In genomic region chr3:53269888-53270880, GRCh38 we compare ENCODE assay signal across 8 cellular contexts. TPM values are rescaled to one million over a fixed set of nuclear protein-coding genes. Genes with fewer than 3 reads are reported as not detected.
DNase-seq lines count a peak whose midpoint lies in the region; ATAC-seq and TF ChIP-seq lines count a peak whose summit lies in the region.

No MANE protein-coding gene starts in this region.

- no peaks in the 10 kb centered on the region for H3K9me3 Mint-ChIP-seq in activated T-cell treated with anti-CD3 and anti-CD28 coated beads, Interleukin-2, amount 50 U/mL, for 24 hours

- H3K4me1 Mint-ChIP-seq in activated T-cell treated with anti-CD3 and anti-CD28 coated beads, Interleukin-2, amount 50 U/mL, for 24 hours (ENCODE audit: low read depth) = peaks cover 14% of the 10 kb centered on the region

- H3K27ac ChIP-seq in ascending aorta (peak overlapping the region; percentile 83 to 97), right cardiac atrium (ENCODE audit: low read length) (peak overlapping the region; percentile 97)

- H3K36me3 Mint-ChIP-seq in activated T-cell treated with anti-CD3 and anti-CD28 coated beads, Interleukin-2, amount 50 U/mL, for 24 hours (ENCODE audit: low read depth) = no peaks in the 10 kb centered on the region

- peak overlapping the region; percentile 82 for H3K27ac Mint-ChIP-seq in activated T-cell treated with anti-CD3 and anti-CD28 coated beads, Interleukin-2, amount 50 U/mL, for 24 hours

- ATAC-seq in HG03442 (IDR thresholded peaks at IDR 0.05; ENCODE audit: unreplicated experiment) (peak; percentile 63), right cardiac atrium (peak; percentile 93 to 95), HG03280 (IDR thresholded peaks at IDR 0.05; ENCODE audit: unreplicated experiment) (no peak)

- H3K4me3 ChIP-seq in ascending aorta (peak overlapping the region in 1 of 2 donors; percentile 15), right cardiac atrium (ENCODE audit: low read length) (no peak overlapping the region)

- peaks cover 11 to 14% of the 10 kb centered on the region in 2 donors for H3K4me1 ChIP-seq in ascending aorta
- H3K4me1 ChIP-seq in right cardiac atrium (ENCODE audit: control insufficient read depth, insufficient read depth, low read length) = peaks cover 5% of the 10 kb centered on the region

- H3K27me3 Mint-ChIP-seq in activated T-cell treated with anti-CD3 and anti-CD28 coated beads, Interleukin-2, amount 50 U/mL, for 24 hours = no peaks in the 10 kb centered on the region

- no peaks in the 10 kb centered on the region for H3K36me3 ChIP-seq in ascending aorta

- intact Hi-C loops in ascending aorta (cut with DNase I) (no loop called here), right cardiac atrium (cut with DNase I) (no loop called here), posterior vena cava (cut with DNase I) (no loop called here)

- 31% methylated on average over 12 of the region's 12 CpGs for WGBS in right cardiac atrium

- peak in 1 of 3 experiments; percentile 29 for TF ChIP-seq CTCF in ascending aorta (IDR thresholded peaks at IDR 0.05)

- H3K9me3 ChIP-seq in ascending aorta (no peaks in the 10 kb centered on the region), right cardiac atrium (ENCODE audit: control insufficient read depth, low read length) (no peaks in the 10 kb centered on the region)

- no peak overlapping the region for H3K4me3 Mint-ChIP-seq in activated T-cell treated with anti-CD3 and anti-CD28 coated beads, Interleukin-2, amount 50 U/mL, for 24 hours

- no peaks in the 10 kb centered on the region for H3K27me3 ChIP-seq in ascending aorta
- no peaks in the 10 kb centered on the region for H3K27me3 ChIP-seq in right cardiac atrium (ENCODE audit: control insufficient read depth, insufficient read depth)

- no peak for DNase-seq in activated T-cell treated with anti-CD3 and anti-CD28 coated beads, Interleukin-2, amount 50 U/mL, for 24 hours
- DNase-seq in activated T-cell treated with anti-CD3 and anti-CD28 coated beads for 4 hours (no peak), NOMO-1 (lab: John Stamatoyannopoulos, UW; ENCODE audit: unreplicated experiment in 2 of 2) (peak; percentile 94 to 99), ascending aorta (ENCODE audit: low spot score in 2 of 2) (peak; percentile 90 to 97), right cardiac atrium (peak; percentile 89 to 95 (median 93)), posterior vena cava (ENCODE audit: low spot score) (peak; percentile 92)

RNA-seq across cellular contexts. Expression of gene TKT, which starts 14.4 kb away (rescaled TPM):
- total RNA-seq in ascending aorta (219 TPM), right cardiac atrium (10 to 100 TPM; 40.3 to 61.8 (median 42.7) TPM), posterior vena cava (100 to 1,000 TPM; 123 to 125 TPM)
- polyA plus RNA-seq in right cardiac atrium = 37.7 TPM

Comparison
In these comparisons a context has a peak if more than half of its experiments do, and no peak if none do; other contexts are left out.
1. DNase-seq: peak in NOMO-1 (2 of 2), ascending aorta (2 of 2), right cardiac atrium (3 of 3) and posterior vena cava (single experiment); none in activated T-cell treated with anti-CD3 and anti-CD28 coated beads, Interleukin-2, amount 50 U/mL, for 24 hours (single experiment) and activated T-cell treated with anti-CD3 and anti-CD28 coated beads for 4 hours (single experiment).